ENCODE assay signal across 15 cellular contexts in the genomic region with DNA sequence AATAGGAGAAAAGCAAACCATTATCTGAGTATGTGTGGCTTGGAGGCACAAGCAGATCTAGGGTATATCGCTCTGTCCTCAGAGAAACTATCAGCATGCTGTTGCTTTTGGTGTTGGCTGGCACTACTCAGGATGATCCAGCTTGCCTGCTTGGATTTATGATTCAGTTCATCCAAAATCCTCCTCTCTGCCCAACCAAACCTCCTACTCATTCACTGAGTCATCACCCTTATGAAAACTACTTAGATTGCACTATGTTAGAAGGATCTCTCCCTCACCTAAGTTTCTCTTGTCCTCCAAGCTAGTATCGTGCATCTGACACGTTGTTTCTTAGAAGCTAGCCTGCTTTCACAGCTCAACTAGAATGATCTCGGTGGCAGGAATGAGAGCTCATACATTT. TPM values are rescaled to one million over a fixed set of nuclear protein-coding genes. Genes with fewer than 3 reads are reported as not detected.
DNase-seq lines count a peak whose midpoint lies in the region; ATAC-seq and TF ChIP-seq lines count a peak whose summit lies in the region.
"Had no signal": no experiment of that assay in that cellular context is flagged by ENCODE, and none has a peak within 500 bp of the region (broad histone marks: within the 10 kb centered on the region; RNA-seq: fewer than 3 reads in every experiment).

No MANE protein-coding gene starts in this region.

- H3K36me3 ChIP-seq in prostate gland: no peaks in the 10 kb centered on the region
- H3K36me3 ChIP-seq in transverse colon: no peaks in the 10 kb centered on the region
- H3K36me3 ChIP-seq: adrenal gland, right atrium auricular region had no signal

- no peak for TF ChIP-seq POLR2A in prostate gland (IDR thresholded peaks at IDR 0.05)
- TF ChIP-seq POLR2A in transverse colon (IDR thresholded peaks at IDR 0.05): no peak

- no peak overlapping the region for H3K27ac ChIP-seq in prostate gland
- H3K27ac ChIP-seq in transverse colon: no peak overlapping the region
- H3K27ac ChIP-seq: adrenal gland, KMS-11, right atrium auricular region had no signal

- WGBS in prostate gland: 95% methylated on average over 4 of the region's 4 CpGs
- 85% methylated on average over 4 of the region's 4 CpGs; no CpG with 5 or more reads in 1 of the 2 donors for WGBS in transverse colon (ENCODE audit: low coverage in 1 of 2), 2 donors

- H3K27me3 ChIP-seq in prostate gland (replicated peaks; ENCODE audit: insufficient read depth) (no peaks in the 10 kb centered on the region), transverse colon (no peaks in the 10 kb centered on the region)
- H3K27me3 ChIP-seq: adrenal gland, right atrium auricular region had no signal

- in situ Hi-C loops in transverse colon (cut with MboI; ENCODE audit: low pct_ligation_motif_present in 1 of 4, low pct_unique_long_range_greater_than_20kb in 1 of 4, low sequenced_read_pairs in 3 of 4): no loop called here

- no peak for TF ChIP-seq EP300 in transverse colon (IDR thresholded peaks at IDR 0.05; ENCODE audit: low read depth)

- ATAC-seq in stimulated activated naive CD8-positive, alpha-beta T cell treated with anti-CD3 and anti-CD28 coated beads, Interleukin-15, Interleukin-2, amounts not matched to agents 100 U/mL and 50 U/mL, for 24 hours: no peak

- intact Hi-C loops in prostate gland (cut with DNase I) (no loop called here), transverse colon (cut with DNase I; ENCODE audit: low total_unique reads) (no loop called here)

- H3K4me3 ChIP-seq in choroid plexus epithelial cell (ENCODE audit: low read depth, low read length): no peak overlapping the region
- no peak overlapping the region for H3K4me3 ChIP-seq in prostate gland
- H3K4me3 ChIP-seq in transverse colon: no peak overlapping the region
- H3K4me3 ChIP-seq: adrenal gland, right atrium auricular region had no signal

- H3K4me1 ChIP-seq in prostate gland (replicated peaks): no peaks in the 10 kb centered on the region
- no peaks in the 10 kb centered on the region for H3K4me1 ChIP-seq in transverse colon
- H3K4me1 ChIP-seq: adrenal gland, right atrium auricular region had no signal

- H3K9me3 ChIP-seq in prostate gland (no peaks in the 10 kb centered on the region), transverse colon (no peaks in the 10 kb centered on the region)
- H3K9me3 ChIP-seq: adrenal gland, right atrium auricular region had no signal

- DNase-seq in COLO829 (ENCODE audit: low spot score) (peak; percentile 21), LHCN-M2 (ENCODE audit: low read depth) (peak; percentile 60), choroid plexus epithelial cell (ENCODE audit: low read depth) (peak; percentile 49), occipital lobe (lab: John Stamatoyannopoulos, UW) (peak; percentile 14), prostate gland (ENCODE audit: low spot score) (no peak), NCI-H2171 (lab: John Stamatoyannopoulos, UW) (no peak), transverse colon (no peak)
- DNase-seq in stimulated activated naive CD8-positive, alpha-beta T cell treated with anti-CD3 and anti-CD28 coated beads, Interleukin-15, Interleukin-2, amounts not matched to agents 100 U/mL and 50 U/mL, for 24 hours: no peak
- DNase-seq: adrenal gland; CD4-positive, alpha-beta T cell; naive B cell; NCI-H1694 treated with DMSO at 0.1 percent for 48 hours; NCI-H774 had no signal

- no peak for TF ChIP-seq CTCF in choroid plexus epithelial cell (conservative IDR thresholded peaks at IDR 0.05; ENCODE audit: low read depth, low read length)
- no peak for TF ChIP-seq CTCF in prostate gland (IDR thresholded peaks at IDR 0.05)
- no peak for TF ChIP-seq CTCF in transverse colon (IDR thresholded peaks at IDR 0.05)

RNA-seq across cellular contexts. Expression of gene ZBED3, which starts 14.2 kb away (rescaled TPM):
- total RNA-seq in LHCN-M2 (2014; rRNA removed): 0.19 and 0.98 TPM in 2 replicates
- 1.2 TPM for polyA plus RNA-seq in LHCN-M2 (2012)
- 2.2 TPM for total RNA-seq in occipital lobe
- 10 to 100 TPM; 11.9 to 25.3 TPM for total RNA-seq in prostate gland
- total RNA-seq in transverse colon: 10 to 100 TPM in 2 of 4 donors, 1 to 10 TPM in 2; 1.9 to 56.1 (median 6.7) TPM

Comparison
In these comparisons a context has a peak if more than half of its experiments do, and no peak if none do; other contexts are left out.
1. DNase-seq: peak in COLO829 (single experiment), LHCN-M2 (single experiment), choroid plexus epithelial cell (single experiment) and occipital lobe (single experiment); none in stimulated activated naive CD8-positive, alpha-beta T cell treated with anti-CD3 and anti-CD28 coated beads, Interleukin-15, Interleukin-2, amounts not matched to agents 100 U/mL and 50 U/mL, for 24 hours (single experiment), prostate gland (single experiment), NCI-H2171 (single experiment) and transverse colon (single experiment).